In genomic region chr17:41391535-41391934, GRCh38 we compare ENCODE assay signal across 1 cellular context.
TF ChIP-seq lines count a peak whose summit lies in the region.

No MANE protein-coding gene starts in this region.

TF ChIP-seq in IMR-90, 13 proteins besides CTCF, POLR2A, EP300 and RAD21:
- no peak for TF ChIP-seq BHLHE40 (IDR thresholded peaks at IDR 0.05; ENCODE audit: low read depth, low read length)
- TF ChIP-seq, protein P1, sequence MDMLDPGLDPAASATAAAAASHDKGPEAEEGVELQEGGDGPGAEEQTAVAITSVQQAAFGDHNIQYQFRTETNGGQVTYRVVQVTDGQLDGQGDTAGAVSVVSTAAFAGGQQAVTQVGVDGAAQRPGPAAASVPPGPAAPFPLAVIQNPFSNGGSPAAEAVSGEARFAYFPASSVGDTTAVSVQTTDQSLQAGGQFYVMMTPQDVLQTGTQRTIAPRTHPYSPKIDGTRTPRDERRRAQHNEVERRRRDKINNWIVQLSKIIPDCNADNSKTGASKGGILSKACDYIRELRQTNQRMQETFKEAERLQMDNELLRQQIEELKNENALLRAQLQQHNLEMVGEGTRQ (IDR thresholded peaks at IDR 0.05; ENCODE audit: low read depth, low read length), result no peak
- TF ChIP-seq NFE2L2 (IDR thresholded peaks at IDR 0.05; ENCODE audit: low read depth, low read length), result no peak
- no peak for TF ChIP-seq MXI1 (IDR thresholded peaks at IDR 0.05; ENCODE audit: borderline replicate concordance, low read depth, low read length)
- no peak for TF ChIP-seq MAFK (IDR thresholded peaks at IDR 0.05; ENCODE audit: low read depth, low read length)
- TF ChIP-seq RFX5 (IDR thresholded peaks at IDR 0.05; ENCODE audit: low read depth, low read length), result no peak
- TF ChIP-seq FOS (IDR thresholded peaks at IDR 0.05; ENCODE audit: low read depth, low read length), result no peak
- TF ChIP-seq RCOR1 (IDR thresholded peaks at IDR 0.05; ENCODE audit: insufficient replicate concordance, low read length), result no peak
